Comparison of ENCODE assay signal across 21 cellular contexts in the genomic region with DNA sequence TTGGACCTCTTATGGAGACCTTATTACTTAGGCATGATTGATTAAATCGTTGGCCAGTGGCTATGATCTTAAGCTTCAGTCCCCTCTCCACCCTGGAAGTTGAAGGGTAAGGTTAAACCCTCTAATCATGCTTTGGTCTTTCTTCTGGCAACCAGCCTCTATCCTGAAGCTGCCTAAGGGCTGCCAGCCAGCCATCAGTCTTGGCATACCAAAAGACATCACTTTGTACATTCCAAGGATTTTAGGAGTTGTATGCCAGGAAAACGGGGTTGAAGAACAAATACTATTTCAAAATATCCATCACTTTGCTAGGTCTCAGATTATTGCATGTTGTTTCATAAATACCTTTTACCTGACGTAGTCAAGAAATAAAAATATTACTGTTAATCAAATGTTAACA. TPM values are rescaled to one million over a fixed set of nuclear protein-coding genes. Genes with fewer than 3 reads are reported as not detected.
DNase-seq lines count a peak whose midpoint lies in the region; ATAC-seq, FAIRE-seq and TF ChIP-seq lines count a peak whose summit lies in the region.
"Had no signal": no experiment of that assay in that cellular context is flagged by ENCODE, and none has a peak within 500 bp of the region (broad histone marks: within the 10 kb centered on the region; RNA-seq: fewer than 3 reads in every experiment).

No MANE protein-coding gene starts in this region.

- H3K4me1 ChIP-seq in mammary epithelial cell (ENCODE audit: insufficient read depth, low read length) (no peaks in the 10 kb centered on the region), RWPE2 (ENCODE audit: insufficient read depth, poor library complexity, severe bottlenecking) (no peaks in the 10 kb centered on the region), H1 (replicated peaks in 1 of 4; ENCODE audit: control insufficient read depth in 3 of 4, insufficient read depth in 4 of 4, low read length in 3 of 4) (peaks cover 0 to 6% (median 2%) of the 10 kb centered on the region in 4 experiments; a peak in 2 of 7 replicates), neural progenitor cell (peaks cover 3% of the 10 kb centered on the region)

- H3K9me3 ChIP-seq in mammary epithelial cell (replicated peaks; ENCODE audit: insufficient read depth, low read length): no peaks in the 10 kb centered on the region
- no peaks in the 10 kb centered on the region for H3K9me3 ChIP-seq in RWPE2 (ENCODE audit: severe bottlenecking)
- H3K9me3 ChIP-seq in H1 (ENCODE audit: insufficient read depth in 2 of 2, low read depth in 1 of 2, low read length in 1 of 2): no peaks in the 10 kb centered on the region
- H3K9me3 ChIP-seq in neural progenitor cell (ENCODE audit: low read depth): no peaks in the 10 kb centered on the region

- H2BK20ac ChIP-seq in H1 (ENCODE audit: low read length): no peak overlapping the region

- H3K27ac Mint-ChIP-seq in MCF 10A (ENCODE audit: low read depth, unreplicated experiment): no peak overlapping the region
- H3K27ac Mint-ChIP-seq in neural progenitor cell: no peak overlapping the region
- H3K27ac Mint-ChIP-seq: CD8-positive, alpha-beta T cell had no signal

- TF ChIP-seq RAD21 in H1 (IDR thresholded peaks at IDR 0.05 in 1 of 2, conservative IDR thresholded peaks at IDR 0.05 in 1 of 2; ENCODE audit: low read depth in 2 of 2, low read length in 2 of 2): no peak

- ATAC-seq in RWPE2 (ENCODE audit: low read depth): peak; percentile 44; the same call in 1 of the 3 replicates
- ATAC-seq: CD8-positive, alpha-beta T cell had no signal

- H3K27ac ChIP-seq in mammary epithelial cell (ENCODE audit: insufficient read depth, low read depth, low read length): no peak overlapping the region
- H3K27ac ChIP-seq in RWPE2 (ENCODE audit: poor library complexity, severe bottlenecking): no peak overlapping the region
- H3K27ac ChIP-seq in H1 (ENCODE audit: low read depth, low read length): no peak overlapping the region
- H3K27ac ChIP-seq in neural progenitor cell: no peak overlapping the region
- H3K27ac ChIP-seq: 22Rv1, BLaER1 had no signal

- H3K36me3 ChIP-seq in mammary epithelial cell (ENCODE audit: insufficient read depth, low read length): no peaks in the 10 kb centered on the region
- H3K36me3 ChIP-seq in RWPE2 (ENCODE audit: low read depth): no peaks in the 10 kb centered on the region
- no peaks in the 10 kb centered on the region for H3K36me3 ChIP-seq in H1 (ENCODE audit: control insufficient read depth in 2 of 4, insufficient read depth in 4 of 4, low read length in 3 of 4)
- H3K36me3 ChIP-seq in neural progenitor cell: no peaks in the 10 kb centered on the region
- H3K36me3 ChIP-seq: BLaER1 had no signal

- dilution Hi-C loops in mammary epithelial cell (cut with HindIII; ENCODE audit: low sequenced_read_pairs): no loop called here

- in situ Hi-C loops in mammary epithelial cell (cut with MboI; ENCODE audit: low sequenced_read_pairs in 2 of 2): no loop called here

- no peak overlapping the region for H2AK5ac ChIP-seq in H1 (ENCODE audit: low read depth, low read length)

- no peak overlapping the region for H4K5ac ChIP-seq in H1 (ENCODE audit: insufficient read length, low read depth, low read length)

- peaks cover 76% of the 10 kb centered on the region for H3K79me2 ChIP-seq in mammary epithelial cell (ENCODE audit: insufficient read depth, low read length)
- H3K79me2 ChIP-seq in H1 (ENCODE audit: control insufficient read depth in 1 of 2, insufficient read depth in 2 of 2, low read length in 2 of 2): peaks cover 0 to 73% of the 10 kb centered on the region in 2 experiments; a peak in 2 of 4 replicates
- H3K79me2 ChIP-seq in neural progenitor cell (ENCODE audit: low read depth): peaks cover 84% of the 10 kb centered on the region

- H3K4me1 Mint-ChIP-seq in MCF 10A (ENCODE audit: insufficient read depth, unreplicated experiment) (peaks cover 6% of the 10 kb centered on the region), neural progenitor cell (no peaks in the 10 kb centered on the region)

- H2BK5ac ChIP-seq in H1 (ENCODE audit: low read depth, low read length): no peak overlapping the region

- no peak overlapping the region for H2BK120ac ChIP-seq in H1 (replicated peaks; ENCODE audit: low read depth, low read length)

- 29% methylated on average over 3 of the region's 3 CpGs for WGBS in mammary epithelial cell (ENCODE audit: low coverage, missing lambda C conversion rate)
- 86% methylated on average over 3 of the region's 3 CpGs; no CpG with 5 or more reads in 1 of the 2 experiments for WGBS in H1 (ENCODE audit: extremely low coverage in 1 of 2, insufficient coverage in 1 of 2, insufficient read length in 1 of 2, insufficient replicate concordance in 2 of 2, low coverage in 1 of 2, low lambda C conversion rate in 2 of 2, missing lambda C conversion rate in 1 of 2), 2 experiments

- H3K4me3 Mint-ChIP-seq in MCF 10A (ENCODE audit: unreplicated experiment) (no peak overlapping the region), neural progenitor cell (no peak overlapping the region)
- H3K4me3 Mint-ChIP-seq: CD8-positive, alpha-beta T cell; H9 had no signal

- H3K18ac ChIP-seq in H1 (ENCODE audit: extremely low read depth, low read length): no peak overlapping the region

- no peak for TF ChIP-seq CTCF in MCF 10A (IDR thresholded peaks at IDR 0.05; ENCODE audit: unreplicated experiment)
- TF ChIP-seq CTCF in mammary epithelial cell (conservative IDR thresholded peaks at IDR 0.05 in 1 of 2, IDR thresholded peaks at IDR 0.05 in 1 of 2; ENCODE audit: extremely low read depth in 1 of 2, insufficient read depth in 1 of 2, low read depth in 1 of 2, low read length in 2 of 2): no peak
- no peak for TF ChIP-seq CTCF in RWPE2 (IDR thresholded peaks at IDR 0.05; ENCODE audit: poor library complexity, severe bottlenecking)
- no peak for TF ChIP-seq CTCF in H1 (IDR thresholded peaks at IDR 0.05; ENCODE audit: control extremely low read depth in 1 of 3, insufficient read depth in 1 of 3, low read depth in 1 of 3, low read length in 3 of 3)
- no peak for TF ChIP-seq CTCF in neural progenitor cell (IDR thresholded peaks at IDR 0.05)

- H3K14ac ChIP-seq in H1 (ENCODE audit: insufficient read length): no peak overlapping the region

- H3K27me3 ChIP-seq in mammary epithelial cell (ENCODE audit: insufficient read depth, low read length): no peaks in the 10 kb centered on the region
- H3K27me3 ChIP-seq in RWPE2 (ENCODE audit: insufficient read depth, poor library complexity, severe bottlenecking): no peaks in the 10 kb centered on the region
- no peaks in the 10 kb centered on the region for H3K27me3 ChIP-seq in H1 (replicated peaks in 1 of 4; ENCODE audit: control insufficient read depth in 3 of 4, extremely low read depth in 1 of 4, insufficient read depth in 3 of 4, low read length in 3 of 4)
- H3K27me3 ChIP-seq in neural progenitor cell: no peaks in the 10 kb centered on the region
- H3K27me3 ChIP-seq: BLaER1 had no signal

- H2AFZ ChIP-seq in mammary epithelial cell (ENCODE audit: low read depth, low read length) (no peak overlapping the region), H1 (ENCODE audit: low read length) (no peak overlapping the region), neural progenitor cell (replicated peaks) (no peak overlapping the region)

- no TSS peak for BruUV-seq in MCF 10A (replicated peaks; lab: Mats Ljungman, UMichigan)
- no TSS peak for BruUV-seq in mammary epithelial cell (replicated peaks; lab: Mats Ljungman, UMichigan)

- no peaks in the 10 kb centered on the region for H3K36me3 Mint-ChIP-seq in MCF 10A (ENCODE audit: insufficient read depth, unreplicated experiment)
- peaks cover 2% of the 10 kb centered on the region for H3K36me3 Mint-ChIP-seq in neural progenitor cell
- H3K36me3 Mint-ChIP-seq: CD8-positive, alpha-beta T cell had no signal

- DNase-seq in MCF 10A (ENCODE audit: unreplicated experiment): peak; percentile 13
- DNase-seq in mammary epithelial cell: no peak
- no peak for DNase-seq in RWPE2 (ENCODE audit: low spot score)
- no peak for DNase-seq in H1 (ENCODE audit: low read depth in 1 of 2, low spot score in 2 of 2)
- no peak for DNase-seq in neural progenitor cell (ENCODE audit: low spot score)
- no peak for DNase-seq in GOT3 (lab: John Stamatoyannopoulos, UW)
- no peak for DNase-seq in activated CD8-positive, alpha-beta memory T cell treated with anti-CD3 and anti-CD28 coated beads, Interleukin-2, amount 50 U/mL, for 4 hours
- no peak for DNase-seq in MV-4-11 (lab: John Stamatoyannopoulos, UW)
- DNase-seq: CD8-positive, alpha-beta T cell; DMS79; GDM1; H9; NCI-H1417 treated with DMSO at 0.1 percent for 48 hours; NCI-H1930; NCI-H69; SHP77 had no signal

- H4K20me1 ChIP-seq in mammary epithelial cell (ENCODE audit: insufficient read depth, low read length): peaks cover 3% of the 10 kb centered on the region
- peaks cover 0 to 5% of the 10 kb centered on the region in 2 experiments for H4K20me1 ChIP-seq in H1 (replicated peaks in 1 of 2; ENCODE audit: control insufficient read depth in 1 of 2, insufficient read depth in 2 of 2, low read length in 2 of 2)
- H4K20me1 ChIP-seq in neural progenitor cell (ENCODE audit: low read depth): peaks cover 62% of the 10 kb centered on the region

- CTCF ChIA-PET in MCF 10A (lab: Yijun Ruan, JAX) (interaction anchor here (0.5 kb wide), 1 partner anchor 17 kb away, joined by 4 read pairs; no protein-coding TSS in a partner anchor), mammary epithelial cell (lab: Charles Lee; ENCODE audit: low non-redundant PET) (no interaction called here), H1 (lab: Charles Lee; ENCODE audit: partially characterized antibody) (no interaction called here)

- H3K4ac ChIP-seq in H1 (replicated peaks; ENCODE audit: insufficient read length, low read depth, low read length): peak overlapping the region; percentile 65

- FAIRE-seq in H1 (lab: Jason Lieb, UNC): no peak
- FAIRE-seq: GM12891, HTR-8/SVneo, RCC 7860 had no signal

- H3K23me2 ChIP-seq in H1 (ENCODE audit: low read depth, low read length): no peaks in the 10 kb centered on the region; the same call in 1 of the 2 replicates

- no peak overlapping the region for H3K56ac ChIP-seq in H1 (replicated peaks; ENCODE audit: insufficient read length, low read depth, low read length)

- H4K91ac ChIP-seq in H1 (replicated peaks; ENCODE audit: insufficient read length, low read length): no peak overlapping the region

- H3K4me2 ChIP-seq in mammary epithelial cell (ENCODE audit: insufficient read depth, low read depth, low read length): no peak overlapping the region
- H3K4me2 ChIP-seq in H1 (ENCODE audit: insufficient read depth in 1 of 2, low read depth in 2 of 2, low read length in 2 of 2): no peak overlapping the region
- no peak overlapping the region for H3K4me2 ChIP-seq in neural progenitor cell
- H3K4me2 ChIP-seq: BLaER1 had no signal

- TF ChIP-seq POLR2A in H1 (IDR thresholded peaks at IDR 0.05; ENCODE audit: control extremely low read depth in 1 of 2, low read depth in 2 of 2, low read length in 2 of 2): no peak

- H4K8ac ChIP-seq in H1 (ENCODE audit: extremely low read depth, insufficient read depth, low read length): no peak overlapping the region

- POLR2A ChIA-PET in MCF 10A (lab: Yijun Ruan, JAX): no interaction called here
- POLR2A ChIA-PET in H1 (lab: Charles Lee; ENCODE audit: partially characterized antibody): no interaction called here

- H3F3A ChIP-seq in neural progenitor cell (ENCODE audit: low read depth): no peaks in the 10 kb centered on the region

- H3K9me3 Mint-ChIP-seq in MCF 10A (ENCODE audit: unreplicated experiment) (no peaks in the 10 kb centered on the region), neural progenitor cell (peaks cover 2% of the 10 kb centered on the region)
- H3K9me3 Mint-ChIP-seq: CD8-positive, alpha-beta T cell; H9 had no signal

- intact Hi-C loops in MCF 10A (cut with micrococcal nuclease): no loop called here
- intact Hi-C loops in mammary epithelial cell (cut with micrococcal nuclease): no loop called here

- no peak overlapping the region for H2BK15ac ChIP-seq in H1 (ENCODE audit: low read length)

- H3K4me3 ChIP-seq in mammary epithelial cell (replicated peaks in 1 of 3; ENCODE audit: insufficient read depth in 1 of 3, low read depth in 2 of 3, low read length in 3 of 3): no peak overlapping the region
- no peak overlapping the region for H3K4me3 ChIP-seq in RWPE2 (ENCODE audit: severe bottlenecking)
- no peak overlapping the region for H3K4me3 ChIP-seq in H1 (ENCODE audit: extremely low read depth in 1 of 4, insufficient read depth in 2 of 4, low read depth in 3 of 4, low read length in 4 of 4)
- no peak overlapping the region for H3K4me3 ChIP-seq in neural progenitor cell
- H3K4me3 ChIP-seq: BLaER1 had no signal

- no peak overlapping the region for H2BK12ac ChIP-seq in H1 (ENCODE audit: low read depth, low read length)

- no peaks in the 10 kb centered on the region for H3K27me3 Mint-ChIP-seq in MCF 10A (ENCODE audit: insufficient read depth, unreplicated experiment)
- peaks cover 4% of the 10 kb centered on the region for H3K27me3 Mint-ChIP-seq in neural progenitor cell (ENCODE audit: insufficient read depth, low read depth)

- H3K23ac ChIP-seq in H1 (ENCODE audit: insufficient read length): no peak overlapping the region

- H3K9ac ChIP-seq in mammary epithelial cell (ENCODE audit: insufficient read depth, low read length): no peak overlapping the region
- no peak overlapping the region for H3K9ac ChIP-seq in H1 (replicated peaks in 1 of 4; ENCODE audit: extremely low read depth in 1 of 4, low read depth in 3 of 4, low read length in 3 of 4)
- H3K9ac ChIP-seq in neural progenitor cell: no peak overlapping the region
- H3K9ac ChIP-seq: BLaER1 had no signal

- peaks cover 8% of the 10 kb centered on the region for H3K79me1 ChIP-seq in H1 (ENCODE audit: low read depth, low read length)

- no peak for TF ChIP-seq EP300 in H1 (IDR thresholded peaks at IDR 0.05; ENCODE audit: borderline replicate concordance in 1 of 2, low read depth in 2 of 2, low read length in 2 of 2)

RNA-seq across cellular contexts. Expression of gene UBE2E2, which starts 28.9 kb away (rescaled TPM):
- total RNA-seq in MCF 10A (2022): 64.3 and 69.4 TPM in 2 replicates
- total RNA-seq in mammary epithelial cell: 10 to 100 TPM; 37.3 to 47.9 TPM
- 48.5 TPM for polyA plus RNA-seq in mammary epithelial cell
- 34.9 TPM for polyA minus RNA-seq in mammary epithelial cell
- total RNA-seq in H1 (2021; fragmentation: NEBNext Ultra II Directional; extraction: Animal tissue kit (Norgen Biotek cat#: 25700)): 52.7 and 57.6 TPM in 2 replicates
- polyA plus RNA-seq in H1 (2011; rRNA removed): 63.0 and 70.6 TPM in 2 replicates
- 57.8 TPM for polyA plus RNA-seq in H1 (2011; cell fraction: cytosol; rRNA removed)
- polyA plus RNA-seq in H1 (2011; cell fraction: nucleus; rRNA removed): 27.3 TPM
- 23.4 to 32.2 TPM (median 26.8 TPM) in 4 replicates for polyA plus RNA-seq in H1 (2012, experiment 1 of 2)
- 33.8 TPM for polyA plus RNA-seq in H1 (2012, experiment 2 of 2)
- 28.1 TPM for polyA plus RNA-seq in H1 (2013, experiment 1 of 2)
- polyA plus RNA-seq in H1 (2013, experiment 2 of 2): 32.1 TPM
- polyA minus RNA-seq in H1 (2011; rRNA and poly(A)+ RNA removed): 17.9 and 23.6 TPM in 2 replicates
- polyA minus RNA-seq in H1 (2011; cell fraction: cytosol; rRNA and poly(A)+ RNA removed): 25.1 TPM
- polyA minus RNA-seq in H1 (2011; cell fraction: nucleus; rRNA and poly(A)+ RNA removed): 38.0 TPM
- 86.2 and 89.8 TPM in 2 replicates for total RNA-seq in neural progenitor cell (ENCODE audit: low replicate concordance)
